In genomic region chr17:44094701-44095387, GRCh38 we compare ENCODE assay signal across 1 cellular context.
TF ChIP-seq lines count a peak whose summit lies in the region.

No MANE protein-coding gene starts in this region.

TF ChIP-seq in H1, 55 proteins besides CTCF, POLR2A, EP300 and RAD21:
- no peak for TF ChIP-seq ATF3 (IDR thresholded peaks at IDR 0.05; ENCODE audit: insufficient read depth, low read depth, low read length)
- TF ChIP-seq KDM1A (IDR thresholded peaks at IDR 0.05; ENCODE audit: borderline replicate concordance, low read length), result peak; percentile 42; the same call in 1 of the 2 replicates
- no peak for TF ChIP-seq TAF7 (optimal IDR thresholded peaks at IDR 0.05; ENCODE audit: borderline replicate concordance, low read depth, low read length)
- no peak for TF ChIP-seq TEAD4 (IDR thresholded peaks at IDR 0.05; ENCODE audit: low read depth, low read length)
- TF ChIP-seq CHD2 (IDR thresholded peaks at IDR 0.05; ENCODE audit: low read length), result no peak
- no peak for TF ChIP-seq SIRT6 (IDR thresholded peaks at IDR 0.05; ENCODE audit: low read length)
